In genomic region chr15:74438696-74439316, GRCh38 we compare ENCODE assay signal across 9 cellular contexts. TPM values are rescaled to one million over a fixed set of nuclear protein-coding genes. Genes with fewer than 3 reads are reported as not detected.
DNase-seq lines count a peak whose midpoint lies in the region; ATAC-seq, FAIRE-seq and TF ChIP-seq lines count a peak whose summit lies in the region.
"Had no signal": no experiment of that assay in that cellular context is flagged by ENCODE, and none has a peak within 500 bp of the region (broad histone marks: within the 10 kb centered on the region; RNA-seq: fewer than 3 reads in every experiment).

No MANE protein-coding gene starts in this region.

- DNase-seq in NCI-H1436 (lab: John Stamatoyannopoulos, UW) (peak; percentile 61), NCI-H1436 treated with DMSO at 0.1 percent for 48 hours (lab: John Stamatoyannopoulos, UW) (no peak), MG63 (peak; percentile 68), activated gamma-delta T cell treated with Interleukin-2 at 50 U/mL for 16 hours (peak; percentile 79), frontal cortex (ENCODE audit: low spot score in 2 of 2) (peak; percentile 73 to 82), ovary (peak; percentile 71 to 86 (median 82)), type B pancreatic cell (ENCODE audit: extremely low spot score, unreplicated experiment) (no peak)

- WGBS in ovary, 3 donors: 0% methylated on average over 2 of the region's 2 CpGs

- peak overlapping the region; percentile 8 for H3K27ac Mint-ChIP-seq in type B pancreatic cell

- H3K36me3 ChIP-seq in MG63 (no peaks in the 10 kb centered on the region), ovary (no peaks in the 10 kb centered on the region)
- H3K36me3 ChIP-seq: BLaER1 had no signal

- no peaks in the 10 kb centered on the region for H3K9me3 Mint-ChIP-seq in type B pancreatic cell

- no peaks in the 10 kb centered on the region for H3K27me3 ChIP-seq in MG63
- H3K27me3 ChIP-seq in ovary: no peaks in the 10 kb centered on the region
- H3K27me3 ChIP-seq: BLaER1 had no signal

- FAIRE-seq in frontal cortex (lab: Jason Lieb, UNC): no peak

- peak; percentile 91 for ATAC-seq in SK-N-SH treated with all-trans-retinoic acid at 6 μM for 48 hours

- peaks cover 13% of the 10 kb centered on the region for H3K4me1 ChIP-seq in ovary (ENCODE audit: insufficient read depth)

- H3K9me3 ChIP-seq in MG63: no peaks in the 10 kb centered on the region
- no peaks in the 10 kb centered on the region for H3K9me3 ChIP-seq in ovary
- H3K9me3 ChIP-seq: BLaER1 had no signal

- TF ChIP-seq POLR2A in ovary (IDR thresholded peaks at IDR 0.05): no peak

- TF ChIP-seq EP300 in ovary (IDR thresholded peaks at IDR 0.05): no peak

- TF ChIP-seq CTCF in ovary (IDR thresholded peaks at IDR 0.05) (peak; percentile 81 to 94 (median 90)), type B pancreatic cell (conservative IDR thresholded peaks at IDR 0.05) (peak; percentile 97)

- no peaks in the 10 kb centered on the region for H3K36me3 Mint-ChIP-seq in type B pancreatic cell

- no peak overlapping the region for H3K27ac ChIP-seq in ovary
- H3K27ac ChIP-seq: BLaER1 had no signal

- intact Hi-C loops in ovary (cut with DNase I): loop anchor here in 2 of 4 donors (1.0 to 2.0 kb wide), 2 partner anchors 56 to 57 kb away; no protein-coding TSS in a partner anchor

- no peak overlapping the region for H3K4me3 Mint-ChIP-seq in type B pancreatic cell

- peaks cover 34% of the 10 kb centered on the region for H3K4me1 Mint-ChIP-seq in type B pancreatic cell (ENCODE audit: unreplicated experiment)

- H3K4me3 ChIP-seq in MG63 (no peak overlapping the region), ovary (no peak overlapping the region)
- H3K4me3 ChIP-seq: BLaER1 had no signal

- peaks cover 9% of the 10 kb centered on the region for H3K27me3 Mint-ChIP-seq in type B pancreatic cell

TF ChIP-seq in SK-N-SH treated with all-trans-retinoic acid at 6 μM for 48 hours, 23 proteins besides CTCF, POLR2A, EP300 and RAD21:
- no peak for TF ChIP-seq ZFP3 (CRISPR knock-in tag; IDR thresholded peaks at IDR 0.05)
- TF ChIP-seq, protein P1, sequence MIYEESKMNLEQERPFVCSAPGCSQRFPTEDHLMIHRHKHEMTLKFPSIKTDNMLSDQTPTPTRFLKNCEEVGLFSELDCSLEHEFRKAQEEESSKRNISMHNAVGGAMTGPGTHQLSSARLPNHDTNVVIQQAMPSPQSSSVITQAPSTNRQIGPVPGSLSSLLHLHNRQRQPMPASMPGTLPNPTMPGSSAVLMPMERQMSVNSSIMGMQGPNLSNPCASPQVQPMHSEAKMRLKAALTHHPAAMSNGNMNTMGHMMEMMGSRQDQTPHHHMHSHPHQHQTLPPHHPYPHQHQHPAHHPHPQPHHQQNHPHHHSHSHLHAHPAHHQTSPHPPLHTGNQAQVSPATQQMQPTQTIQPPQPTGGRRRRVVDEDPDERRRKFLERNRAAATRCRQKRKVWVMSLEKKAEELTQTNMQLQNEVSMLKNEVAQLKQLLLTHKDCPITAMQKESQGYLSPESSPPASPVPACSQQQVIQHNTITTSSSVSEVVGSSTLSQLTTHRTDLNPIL (CRISPR knock-in tag; IDR thresholded peaks at IDR 0.05; ENCODE audit: low read depth): no peak
- no peak for TF ChIP-seq RARB (CRISPR knock-in tag; IDR thresholded peaks at IDR 0.05)
- TF ChIP-seq, protein P2, sequence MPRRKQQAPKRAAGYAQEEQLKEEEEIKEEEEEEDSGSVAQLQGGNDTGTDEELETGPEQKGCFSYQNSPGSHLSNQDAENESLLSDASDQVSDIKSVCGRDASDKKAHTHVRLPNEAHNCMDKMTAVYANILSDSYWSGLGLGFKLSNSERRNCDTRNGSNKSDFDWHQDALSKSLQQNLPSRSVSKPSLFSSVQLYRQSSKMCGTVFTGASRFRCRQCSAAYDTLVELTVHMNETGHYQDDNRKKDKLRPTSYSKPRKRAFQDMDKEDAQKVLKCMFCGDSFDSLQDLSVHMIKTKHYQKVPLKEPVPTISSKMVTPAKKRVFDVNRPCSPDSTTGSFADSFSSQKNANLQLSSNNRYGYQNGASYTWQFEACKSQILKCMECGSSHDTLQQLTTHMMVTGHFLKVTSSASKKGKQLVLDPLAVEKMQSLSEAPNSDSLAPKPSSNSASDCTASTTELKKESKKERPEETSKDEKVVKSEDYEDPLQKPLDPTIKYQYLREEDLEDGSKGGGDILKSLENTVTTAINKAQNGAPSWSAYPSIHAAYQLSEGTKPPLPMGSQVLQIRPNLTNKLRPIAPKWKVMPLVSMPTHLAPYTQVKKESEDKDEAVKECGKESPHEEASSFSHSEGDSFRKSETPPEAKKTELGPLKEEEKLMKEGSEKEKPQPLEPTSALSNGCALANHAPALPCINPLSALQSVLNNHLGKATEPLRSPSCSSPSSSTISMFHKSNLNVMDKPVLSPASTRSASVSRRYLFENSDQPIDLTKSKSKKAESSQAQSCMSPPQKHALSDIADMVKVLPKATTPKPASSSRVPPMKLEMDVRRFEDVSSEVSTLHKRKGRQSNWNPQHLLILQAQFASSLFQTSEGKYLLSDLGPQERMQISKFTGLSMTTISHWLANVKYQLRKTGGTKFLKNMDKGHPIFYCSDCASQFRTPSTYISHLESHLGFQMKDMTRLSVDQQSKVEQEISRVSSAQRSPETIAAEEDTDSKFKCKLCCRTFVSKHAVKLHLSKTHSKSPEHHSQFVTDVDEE (CRISPR knock-in tag; IDR thresholded peaks at IDR 0.05): no peak
- TF ChIP-seq ARNTL (CRISPR knock-in tag; IDR thresholded peaks at IDR 0.05; ENCODE audit: borderline replicate concordance, low read depth): no peak
- TF ChIP-seq OSR1 (CRISPR knock-in tag; IDR thresholded peaks at IDR 0.05): no peak
- TF ChIP-seq, protein P3, sequence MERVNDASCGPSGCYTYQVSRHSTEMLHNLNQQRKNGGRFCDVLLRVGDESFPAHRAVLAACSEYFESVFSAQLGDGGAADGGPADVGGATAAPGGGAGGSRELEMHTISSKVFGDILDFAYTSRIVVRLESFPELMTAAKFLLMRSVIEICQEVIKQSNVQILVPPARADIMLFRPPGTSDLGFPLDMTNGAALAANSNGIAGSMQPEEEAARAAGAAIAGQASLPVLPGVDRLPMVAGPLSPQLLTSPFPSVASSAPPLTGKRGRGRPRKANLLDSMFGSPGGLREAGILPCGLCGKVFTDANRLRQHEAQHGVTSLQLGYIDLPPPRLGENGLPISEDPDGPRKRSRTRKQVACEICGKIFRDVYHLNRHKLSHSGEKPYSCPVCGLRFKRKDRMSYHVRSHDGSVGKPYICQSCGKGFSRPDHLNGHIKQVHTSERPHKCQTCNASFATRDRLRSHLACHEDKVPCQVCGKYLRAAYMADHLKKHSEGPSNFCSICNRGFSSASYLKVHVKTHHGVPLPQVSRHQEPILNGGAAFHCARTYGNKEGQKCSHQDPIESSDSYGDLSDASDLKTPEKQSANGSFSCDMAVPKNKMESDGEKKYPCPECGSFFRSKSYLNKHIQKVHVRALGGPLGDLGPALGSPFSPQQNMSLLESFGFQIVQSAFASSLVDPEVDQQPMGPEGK (CRISPR knock-in tag; IDR thresholded peaks at IDR 0.05; ENCODE audit: borderline replicate concordance): no peak
- no peak for TF ChIP-seq ZNF8 (CRISPR knock-in tag; IDR thresholded peaks at IDR 0.05)
- TF ChIP-seq BACH2 (CRISPR knock-in tag; IDR thresholded peaks at IDR 0.05; ENCODE audit: borderline replicate concordance): no peak
- TF ChIP-seq TOX (CRISPR knock-in tag; IDR thresholded peaks at IDR 0.05; ENCODE audit: borderline replicate concordance): no peak
- TF ChIP-seq ZFP30 (CRISPR knock-in tag; IDR thresholded peaks at IDR 0.05): no peak
- no peak for TF ChIP-seq ZNF70 (CRISPR knock-in tag; IDR thresholded peaks at IDR 0.05)
- TF ChIP-seq, protein P4, sequence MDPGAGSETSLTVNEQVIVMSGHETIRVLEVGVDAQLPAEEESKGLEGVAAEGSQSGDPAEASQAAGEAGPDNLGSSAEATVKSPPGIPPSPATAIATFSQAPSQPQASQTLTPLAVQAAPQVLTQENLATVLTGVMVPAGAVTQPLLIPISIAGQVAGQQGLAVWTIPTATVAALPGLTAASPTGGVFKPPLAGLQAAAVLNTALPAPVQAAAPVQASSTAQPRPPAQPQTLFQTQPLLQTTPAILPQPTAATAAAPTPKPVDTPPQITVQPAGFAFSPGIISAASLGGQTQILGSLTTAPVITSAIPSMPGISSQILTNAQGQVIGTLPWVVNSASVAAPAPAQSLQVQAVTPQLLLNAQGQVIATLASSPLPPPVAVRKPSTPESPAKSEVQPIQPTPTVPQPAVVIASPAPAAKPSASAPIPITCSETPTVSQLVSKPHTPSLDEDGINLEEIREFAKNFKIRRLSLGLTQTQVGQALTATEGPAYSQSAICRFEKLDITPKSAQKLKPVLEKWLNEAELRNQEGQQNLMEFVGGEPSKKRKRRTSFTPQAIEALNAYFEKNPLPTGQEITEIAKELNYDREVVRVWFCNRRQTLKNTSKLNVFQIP (CRISPR knock-in tag; IDR thresholded peaks at IDR 0.05; ENCODE audit: borderline replicate concordance, low read depth): no peak
- TF ChIP-seq ESRRG (CRISPR knock-in tag; IDR thresholded peaks at IDR 0.05): no peak
- no peak for TF ChIP-seq SNAI2 (CRISPR knock-in tag; IDR thresholded peaks at IDR 0.05)

RNA-seq across cellular contexts. Expression of gene SEMA7A, which starts 5.0 kb away (rescaled TPM):
- 10.5 and 12.0 TPM in 2 replicates for total RNA-seq in MG63 (2014; rRNA removed; shearing (Covaris generic); ENCODE audit: low replicate concordance)
- total RNA-seq in frontal cortex (21.6 TPM), ovary (10 to 100 TPM in 3 of 7 donors, 1 to 10 TPM in 4; 3.2 to 10.1 (median 8.3) TPM), type B pancreatic cell (ENCODE audit: low replicate concordance) (6.3 and 11.2 TPM in 2 replicates)
- polyA plus RNA-seq in ovary: 10 to 100 TPM in 1 of 2 donors, 1 to 10 TPM in 1; 9.0 to 98.6 TPM

RNA-seq across cellular contexts. Expression of gene UBL7, which starts 22.2 kb away (rescaled TPM):
- total RNA-seq in MG63 (2014; rRNA removed; shearing (Covaris generic); ENCODE audit: low replicate concordance): 90.0 and 116 TPM in 2 replicates
- 28.9 TPM for total RNA-seq in frontal cortex
- 10 to 100 TPM; 26.4 to 43.4 (median 29.2) TPM for total RNA-seq in ovary
- 10 to 100 TPM; 34.3 to 44.1 TPM for polyA plus RNA-seq in ovary
- total RNA-seq in type B pancreatic cell (ENCODE audit: low replicate concordance): 42.0 and 57.0 TPM in 2 replicates

Comparison
In these comparisons a context has a peak if more than half of its experiments do, and no peak if none do; other contexts are left out.
1. DNase-seq: peak in NCI-H1436 (single experiment), MG63 (single experiment), activated gamma-delta T cell treated with Interleukin-2 at 50 U/mL for 16 hours (single experiment), frontal cortex (2 of 2) and ovary (5 of 5); none in NCI-H1436 treated with DMSO at 0.1 percent for 48 hours (single experiment) and type B pancreatic cell (single experiment).